Comparison of ENCODE assay signal across 9 cellular contexts in the genomic region with DNA sequence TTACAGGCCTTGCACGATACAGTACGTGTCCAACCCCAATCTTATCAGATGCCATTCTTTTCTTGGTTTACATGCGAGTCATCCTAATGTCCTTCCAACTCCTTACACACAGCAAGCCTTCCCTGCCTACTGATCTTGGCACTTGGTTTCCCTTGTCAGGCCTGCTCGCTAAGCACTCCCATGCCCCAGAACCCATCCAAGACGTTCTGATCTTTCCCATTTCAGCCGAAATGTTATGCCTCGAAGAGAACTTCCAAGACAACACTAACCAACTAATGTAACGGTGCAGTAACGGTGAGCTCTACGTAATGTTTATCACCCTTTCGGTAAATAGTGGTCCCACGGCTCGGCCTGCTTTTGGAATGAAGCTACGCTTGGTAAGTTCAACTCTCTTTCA. TPM values are rescaled to one million over a fixed set of nuclear protein-coding genes. Genes with fewer than 3 reads are reported as not detected.
DNase-seq lines count a peak whose midpoint lies in the region; ATAC-seq and TF ChIP-seq lines count a peak whose summit lies in the region.
"Had no signal": no experiment of that assay in that cellular context is flagged by ENCODE, and none has a peak within 500 bp of the region (broad histone marks: within the 10 kb centered on the region; RNA-seq: fewer than 3 reads in every experiment).

No MANE protein-coding gene starts in this region.

- peaks cover 8% of the 10 kb centered on the region; the same call in 1 of the 2 replicates for H3K27me3 ChIP-seq in GM23338 (ENCODE audit: insufficient read depth)
- no peaks in the 10 kb centered on the region for H3K27me3 ChIP-seq in SJCRH30
- peaks cover 0 to 5% (median 0%) of the 10 kb centered on the region in 7 donors for H3K27me3 ChIP-seq in spleen (replicated peaks in 1 of 7)

- ATAC-seq in GM23338 (no peak), HG03460 (IDR thresholded peaks at IDR 0.05; ENCODE audit: unreplicated experiment) (no peak), HG03571 (IDR thresholded peaks at IDR 0.05; ENCODE audit: unreplicated experiment) (no peak)

- TF ChIP-seq CTCF in GM23338 (conservative IDR thresholded peaks at IDR 0.05; ENCODE audit: low read depth in 2 of 2) (no peak), foreskin fibroblast (IDR thresholded peaks at IDR 0.05; ENCODE audit: low read depth, low read length) (no peak), spleen (IDR thresholded peaks at IDR 0.05 in 8 of 11, conservative IDR thresholded peaks at IDR 0.05 in 3 of 11) (no peak)

- no peaks in the 10 kb centered on the region for H3K9me2 ChIP-seq in GM23338 (ENCODE audit: insufficient read depth)

- peaks cover 32% of the 10 kb centered on the region for H3K36me3 Mint-ChIP-seq in GM23338 (ENCODE audit: low read depth)

- peak overlapping the region; percentile 95 for H3K4me2 ChIP-seq in GM23338

- H3K4me1 ChIP-seq in GM23338 (ENCODE audit: insufficient read depth), result 0 out of 2 replicates have a peak, but pooled peaks cover 7% of the 10 kb centered on the region
- peaks cover 4% of the 10 kb centered on the region; the same call in 1 of the 2 replicates for H3K4me1 ChIP-seq in SJCRH30
- H3K4me1 ChIP-seq in spleen, result peaks cover 19 to 34% (median 25%) of the 10 kb centered on the region in 6 donors

- peaks cover 4% of the 10 kb centered on the region; the same call in 1 of the 2 replicates for H4K20me1 ChIP-seq in GM23338 (replicated peaks; ENCODE audit: insufficient read depth)

- H3K27ac Mint-ChIP-seq in GM23338, result no peak overlapping the region

- H3K27me3 Mint-ChIP-seq in GM23338 (ENCODE audit: insufficient read depth, low read depth, poor library complexity), result no peaks in the 10 kb centered on the region

- peak overlapping the region; percentile 4; the same call in 1 of the 2 replicates for H2AFZ ChIP-seq in GM23338

- H3K4me1 Mint-ChIP-seq in GM23338, result peaks cover 3% of the 10 kb centered on the region; the same call in 1 of the 3 replicates

- TF ChIP-seq POLR2A in spleen (IDR thresholded peaks at IDR 0.05), result no peak

- H3K4me3 ChIP-seq in GM23338 (peak overlapping the region; percentile 94), SJCRH30 (peak overlapping the region; percentile 74), foreskin fibroblast (ENCODE audit: low read depth in 1 of 2, low read length in 2 of 2) (peak overlapping the region; percentile 81 to 94), spleen (peak overlapping the region; percentile 77 to 99 (median 93))

- DNase-seq in GM23338 (ENCODE audit: low spot score) (no peak), SJCRH30 (peak in 1 of 2 experiments; percentile 5), foreskin fibroblast (peak in 1 of 2 donors; percentile 44), spleen (no peak), iPS-NIHi11 (ENCODE audit: low spot score) (no peak), SW 1271 (lab: John Stamatoyannopoulos, UW) (no peak)

- intact Hi-C loops in spleen (cut with DNase I; ENCODE audit: low total_unique reads), result no loop called here

- peaks cover 19% of the 10 kb centered on the region for H3K36me3 ChIP-seq in GM23338 (ENCODE audit: insufficient read depth)
- H3K36me3 ChIP-seq in SJCRH30, result peaks cover 17% of the 10 kb centered on the region
- peaks cover 7 to 36% (median 34%) of the 10 kb centered on the region in 6 donors for H3K36me3 ChIP-seq in spleen

- H3F3A ChIP-seq in GM23338 (replicated peaks; ENCODE audit: low read depth), result no peaks in the 10 kb centered on the region

- no peak overlapping the region for H3K4me3 Mint-ChIP-seq in GM23338

- H3K9me3 Mint-ChIP-seq in GM23338, result peaks cover 4% of the 10 kb centered on the region; the same call in 2 of the 3 replicates

- H3K27ac ChIP-seq in GM23338 (ENCODE audit: low read depth), result no peak overlapping the region
- peak overlapping the region; percentile 96 for H3K27ac ChIP-seq in SJCRH30
- H3K27ac ChIP-seq in spleen, result peak overlapping the region in 7 of 8 donors; percentile 58 to 91 (median 89)

- peaks cover 31% of the 10 kb centered on the region for H3K79me2 ChIP-seq in GM23338 (replicated peaks; ENCODE audit: insufficient read depth)

- H3K9me3 ChIP-seq in SJCRH30 (replicated peaks) (no peaks in the 10 kb centered on the region), spleen (no peaks in the 10 kb centered on the region)

- WGBS in spleen, 5 donors, result 5 to 9% (median 6%) methylated on average over 14 of the region's 14 CpGs

TF ChIP-seq in GM23338, 12 proteins besides CTCF, POLR2A, EP300 and RAD21:
- TF ChIP-seq EZH2 (IDR thresholded peaks at IDR 0.05; ENCODE audit: low read depth, unreplicated experiment) (no peak), CREB1 (CRISPR knock-in tag; IDR thresholded peaks at IDR 0.05; ENCODE audit: low read depth) (no peak), STAT1 (IDR thresholded peaks at IDR 0.05; ENCODE audit: unreplicated experiment) (no peak), POLR2AphosphoS5 (IDR thresholded peaks at IDR 0.05; ENCODE audit: low read depth) (no peak), NANOG (IDR thresholded peaks at IDR 0.05; ENCODE audit: borderline replicate concordance) (no peak), ZNF331 (CRISPR knock-in tag; IDR thresholded peaks at IDR 0.05; ENCODE audit: low read depth) (no peak)
- TF ChIP-seq, protein P1, sequence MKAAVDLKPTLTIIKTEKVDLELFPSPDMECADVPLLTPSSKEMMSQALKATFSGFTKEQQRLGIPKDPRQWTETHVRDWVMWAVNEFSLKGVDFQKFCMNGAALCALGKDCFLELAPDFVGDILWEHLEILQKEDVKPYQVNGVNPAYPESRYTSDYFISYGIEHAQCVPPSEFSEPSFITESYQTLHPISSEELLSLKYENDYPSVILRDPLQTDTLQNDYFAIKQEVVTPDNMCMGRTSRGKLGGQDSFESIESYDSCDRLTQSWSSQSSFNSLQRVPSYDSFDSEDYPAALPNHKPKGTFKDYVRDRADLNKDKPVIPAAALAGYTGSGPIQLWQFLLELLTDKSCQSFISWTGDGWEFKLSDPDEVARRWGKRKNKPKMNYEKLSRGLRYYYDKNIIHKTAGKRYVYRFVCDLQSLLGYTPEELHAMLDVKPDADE (IDR thresholded peaks at IDR 0.05), result no peak

RNA-seq across cellular contexts. Expression of a gene that starts 0.5 kb away (rescaled TPM):
- 76.9 and 78.4 TPM in 2 replicates for total RNA-seq in GM23338 (2014; rRNA removed; shearing (Covaris generic))
- polyA plus RNA-seq in GM23338 (2016; fragmentation: Nextera tagmentation; extraction: Ambion mirVana) (61.3 and 64.1 TPM in 2 replicates), spleen (10 to 100 TPM; 45.4 to 72.7 (median 49.0) TPM)
- total RNA-seq in SJCRH30 (2014; rRNA removed; shearing (Covaris generic)), result 65.6 and 73.8 TPM in 2 replicates
- total RNA-seq in spleen, result 10 to 100 TPM; 39.0 to 61.5 (median 49.5) TPM

RNA-seq across cellular contexts. Expression of a gene that starts 15.8 kb away (rescaled TPM):
- 31.3 and 38.1 TPM in 2 replicates for total RNA-seq in GM23338 (2014; rRNA removed; shearing (Covaris generic))
- 12.4 and 12.9 TPM in 2 replicates for polyA plus RNA-seq in GM23338 (2016; fragmentation: Nextera tagmentation; extraction: Ambion mirVana)
- total RNA-seq in SJCRH30 (2014; rRNA removed; shearing (Covaris generic)), result 0.53 and 0.85 TPM in 2 replicates
- 100 to 1,000 TPM in 1 of 7 donors, 10 to 100 TPM in 6; 23.8 to 110 (median 73.7) TPM for total RNA-seq in spleen
- 10 to 100 TPM in 1 of 3 donors, 1 to 10 TPM in 2; 7.3 to 23.1 (median 9.7) TPM for polyA plus RNA-seq in spleen

RNA-seq across cellular contexts. Expression of a gene that starts 16.7 kb away (rescaled TPM):
- 9.2 and 13.3 TPM in 2 replicates for total RNA-seq in GM23338 (2014; rRNA removed; shearing (Covaris generic))
- polyA plus RNA-seq in GM23338 (2016; fragmentation: Nextera tagmentation; extraction: Ambion mirVana) (7.5 and 8.2 TPM in 2 replicates), spleen (under 1 TPM; 0.15 to 0.51 (median 0.17) TPM)
- not detected in 2 replicates for total RNA-seq in SJCRH30 (2014; rRNA removed; shearing (Covaris generic))
- total RNA-seq in spleen, result 1 to 10 TPM in 1 of 7 donors, under 1 TPM in 1, not detected in 5; 0.69 to 2.1 TPM
- total RNA-seq: activated CD8-positive, alpha-beta memory T cell treated with anti-CD3 and anti-CD28 coated beads for 36 hours had no signal

RNA-seq across cellular contexts. Expression of a gene that starts 44.4 kb away (rescaled TPM):
- total RNA-seq in GM23338 (2014; rRNA removed; shearing (Covaris generic)), result 10.4 and 11.3 TPM in 2 replicates
- polyA plus RNA-seq in GM23338 (2016; fragmentation: Nextera tagmentation; extraction: Ambion mirVana) (2.6 and 4.3 TPM in 2 replicates), spleen (1 to 10 TPM in 1 of 3 donors, under 1 TPM in 2; 0.37 to 1.6 (median 0.94) TPM)
- total RNA-seq in SJCRH30 (2014; rRNA removed; shearing (Covaris generic)), result 1.0 and 1.1 TPM in 2 replicates
- 1 to 10 TPM; 2.2 to 6.7 (median 4.7) TPM for total RNA-seq in spleen

RNA-seq across cellular contexts. Expression of a gene that starts 44.6 kb away (rescaled TPM):
- total RNA-seq in GM23338 (2014; rRNA removed; shearing (Covaris generic)), result 2.1 and 2.4 TPM in 2 replicates
- polyA plus RNA-seq in GM23338 (2016; fragmentation: Nextera tagmentation; extraction: Ambion mirVana) (0.50 and 0.84 TPM in 2 replicates), spleen (under 1 TPM; 0.03 to 0.06 (median 0.04) TPM)
- not detected in 2 replicates for total RNA-seq in SJCRH30 (2014; rRNA removed; shearing (Covaris generic))
- under 1 TPM in 5 of 7 donors, not detected in 2; 0.16 to 0.56 (median 0.23) TPM for total RNA-seq in spleen
- total RNA-seq: activated CD8-positive, alpha-beta memory T cell treated with anti-CD3 and anti-CD28 coated beads for 36 hours had no signal

Comparison
In these comparisons a context has a peak if more than half of its experiments do, and no peak if none do; other contexts are left out.
1. RNA of a gene that starts 15.8 kb away (total RNA-seq): 23.8 to 110 TPM in spleen and 31.3 to 38.1 TPM in GM23338; 0.53 to 0.85 TPM in SJCRH30; every median in the first group is over 10 times any median in the second.
2. Peak in every context shown above with its lines, with median percentiles within 50 percentile points of each other: H3K4me3 ChIP-seq.